13 cellular contexts compared by ENCODE assay signal in the genomic region with DNA sequence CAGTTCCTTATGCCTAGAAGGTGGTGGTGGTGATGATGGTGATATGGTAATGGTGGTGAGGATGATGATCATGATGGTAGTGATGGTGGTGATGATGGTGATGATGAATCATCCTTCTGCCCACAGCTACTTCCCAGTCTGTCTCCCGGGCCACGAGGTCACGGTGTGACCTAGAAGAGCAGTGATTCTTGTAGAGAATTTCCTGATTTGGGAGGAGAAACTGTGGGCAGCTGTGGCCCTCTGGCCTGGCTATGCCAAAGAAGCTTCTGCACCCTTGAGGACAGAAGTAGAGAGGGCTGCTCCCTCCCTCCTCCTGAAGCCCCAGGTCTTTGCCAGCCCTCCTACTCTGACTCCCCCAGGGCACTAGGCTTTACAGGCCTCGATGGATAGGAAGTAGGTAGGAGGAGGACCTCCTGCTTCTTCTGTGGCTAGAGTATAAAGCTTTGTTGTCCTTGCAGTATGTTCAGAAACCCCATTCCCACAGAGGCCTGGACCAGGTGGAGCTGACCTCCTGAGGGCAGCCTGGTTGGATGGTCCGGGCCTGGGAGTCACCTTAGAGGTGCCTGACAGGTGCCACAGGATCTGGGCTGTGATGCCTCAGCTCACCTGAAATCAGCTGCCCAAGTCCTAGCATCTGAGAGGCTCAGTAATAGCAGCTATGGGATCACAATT. TPM values are rescaled to one million over a fixed set of nuclear protein-coding genes. Genes with fewer than 3 reads are reported as not detected.
A peak's percentile ranks its signal among the peaks of the same experiment; 100 is the strongest.
DNase-seq lines count a peak whose midpoint lies in the region; ATAC-seq and TF ChIP-seq lines count a peak whose summit lies in the region.
"Had no signal": no experiment of that assay in that cellular context is flagged by ENCODE, and none has a peak within 500 bp of the region (broad histone marks: within the 10 kb centered on the region; RNA-seq: fewer than 3 reads in every experiment).

No MANE protein-coding gene starts in this region.

- no peak overlapping the region for H2AFZ ChIP-seq in hepatocyte

- 86% methylated on average over 5 of the region's 5 CpGs for WGBS in hepatocyte (ENCODE audit: low lambda C conversion rate, missing lambda C conversion rate)

- TF ChIP-seq CTCF in upper lobe of right lung (IDR thresholded peaks at IDR 0.05), result no peak
- no peak for TF ChIP-seq CTCF in hepatocyte (IDR thresholded peaks at IDR 0.05; ENCODE audit: poor library complexity)

- H3K9me3 ChIP-seq in effector memory CD4-positive, alpha-beta T cell (ENCODE audit: control insufficient read depth, low read length), result no peaks in the 10 kb centered on the region
- no peaks in the 10 kb centered on the region for H3K9me3 ChIP-seq in upper lobe of right lung
- no peaks in the 10 kb centered on the region for H3K9me3 ChIP-seq in hepatocyte (ENCODE audit: low read depth)
- H3K9me3 ChIP-seq: BE2C, mucosa of descending colon had no signal

- H3K27ac ChIP-seq in effector memory CD4-positive, alpha-beta T cell (ENCODE audit: insufficient read depth, low read length, poor library complexity, severe bottlenecking), result peak overlapping the region; percentile 19
- H3K27ac ChIP-seq in upper lobe of right lung, result peak overlapping the region; percentile 51
- no peak overlapping the region for H3K27ac ChIP-seq in hepatocyte
- H3K27ac ChIP-seq: foreskin keratinocyte had no signal

- no peaks in the 10 kb centered on the region for H3K36me3 ChIP-seq in effector memory CD4-positive, alpha-beta T cell (ENCODE audit: control insufficient read depth, insufficient read depth, low read length)
- H3K36me3 ChIP-seq in upper lobe of right lung (no peaks in the 10 kb centered on the region), hepatocyte (replicated peaks; ENCODE audit: insufficient read depth, low read depth) (no peaks in the 10 kb centered on the region)
- H3K36me3 ChIP-seq: BE2C had no signal

- peaks cover 7% of the 10 kb centered on the region for H3K4me1 ChIP-seq in effector memory CD4-positive, alpha-beta T cell (ENCODE audit: control insufficient read depth, insufficient read depth, low read length, poor library complexity, severe bottlenecking)
- H3K4me1 ChIP-seq in upper lobe of right lung (no peaks in the 10 kb centered on the region), hepatocyte (ENCODE audit: insufficient read depth) (no peaks in the 10 kb centered on the region)
- H3K4me1 ChIP-seq: foreskin keratinocyte had no signal

- H3K9me2 ChIP-seq in hepatocyte (replicated peaks; ENCODE audit: insufficient read depth), result no peaks in the 10 kb centered on the region

- no peak overlapping the region for H3K4me2 ChIP-seq in hepatocyte

- peak; percentile 45 for DNase-seq in stimulated activated CD4-positive, alpha-beta T cell treated with anti-CD3 and anti-CD28 coated beads, Interleukin-15, amount 100 ng/mL, for 24 hours
- DNase-seq in stimulated activated CD4-positive, alpha-beta T cell treated with anti-CD3 and anti-CD28 coated beads, Interleukin-4, amount 100 ng/mL, for 1 hour, result no peak
- peak; percentile 44 for DNase-seq in RPMI7951 (ENCODE audit: low read depth)
- no peak for DNase-seq in effector memory CD4-positive, alpha-beta T cell
- DNase-seq in upper lobe of right lung, result peak; percentile 72
- DNase-seq in GM03348 (ENCODE audit: low spot score), result no peak
- no peak for DNase-seq in hepatocyte (ENCODE audit: low spot score)
- DNase-seq: BE2C, foreskin keratinocyte, KG1, mucosa of descending colon, NCI-H2081 had no signal

- no peak overlapping the region for H3K4me3 ChIP-seq in effector memory CD4-positive, alpha-beta T cell (ENCODE audit: insufficient read depth, low read depth, low read length, poor library complexity, severe bottlenecking)
- H3K4me3 ChIP-seq in upper lobe of right lung, result no peak overlapping the region
- no peak overlapping the region for H3K4me3 ChIP-seq in hepatocyte
- H3K4me3 ChIP-seq: mucosa of descending colon had no signal

- no peaks in the 10 kb centered on the region for H3K27me3 ChIP-seq in effector memory CD4-positive, alpha-beta T cell (replicated peaks; ENCODE audit: control insufficient read depth, insufficient read depth, low read length, poor library complexity, severe bottlenecking)
- H3K27me3 ChIP-seq in upper lobe of right lung (no peaks in the 10 kb centered on the region), hepatocyte (no peaks in the 10 kb centered on the region)
- H3K27me3 ChIP-seq: BE2C, foreskin keratinocyte had no signal

- ATAC-seq in upper lobe of right lung, result peak; percentile 84
- no peak for ATAC-seq in GM18909 (IDR thresholded peaks at IDR 0.05; ENCODE audit: poor library complexity, unreplicated experiment)
- ATAC-seq: foreskin keratinocyte had no signal

- no peaks in the 10 kb centered on the region for H3K79me2 ChIP-seq in hepatocyte

- H4K20me1 ChIP-seq in hepatocyte (ENCODE audit: insufficient read depth, poor library complexity, severe bottlenecking), result no peaks in the 10 kb centered on the region

- intact Hi-C loops in upper lobe of right lung (cut with DNase I), result no loop called here

RNA-seq across cellular contexts. Expression of gene EPAS1, which starts 57.9 kb away (rescaled TPM):
- total RNA-seq in RPMI7951 (2014; rRNA removed; shearing (Covaris generic)), result 12.3 and 18.5 TPM in 2 replicates
- total RNA-seq in upper lobe of right lung (1,593 TPM), hepatocyte (98.3 and 112 TPM in 2 replicates)
- 111 and 115 TPM in 2 replicates for polyA plus RNA-seq in hepatocyte

Comparison
In these comparisons a context has a peak if more than half of its experiments do, and no peak if none do; other contexts are left out.
1. DNase-seq: peak in stimulated activated CD4-positive, alpha-beta T cell treated with anti-CD3 and anti-CD28 coated beads, Interleukin-15, amount 100 ng/mL, for 24 hours (single experiment), RPMI7951 (single experiment) and upper lobe of right lung (single experiment); none in stimulated activated CD4-positive, alpha-beta T cell treated with anti-CD3 and anti-CD28 coated beads, Interleukin-4, amount 100 ng/mL, for 1 hour (single experiment), effector memory CD4-positive, alpha-beta T cell (0 of 3), GM03348 (single experiment) and hepatocyte (single experiment).
2. RNA of gene EPAS1, which starts 57.9 kb away (total RNA-seq): 1,593 TPM in upper lobe of right lung (single experiment); 98.3 to 112 TPM in hepatocyte and 12.3 to 18.5 TPM in RPMI7951; every median in the first group is over 10 times any median in the second.